In genomic region chr17:35041390-35041789, GRCh38 we compare ENCODE assay signal across 19 cellular contexts. TPM values are rescaled to one million over a fixed set of nuclear protein-coding genes. Genes with fewer than 3 reads are reported as not detected.
A peak's percentile ranks its signal among the peaks of the same experiment; 100 is the strongest.
DNase-seq lines count a peak whose midpoint lies in the region; ATAC-seq and TF ChIP-seq lines count a peak whose summit lies in the region.
"Had no signal": no experiment of that assay in that cellular context is flagged by ENCODE, and none has a peak within 500 bp of the region (broad histone marks: within the 10 kb centered on the region; RNA-seq: fewer than 3 reads in every experiment).

No MANE protein-coding gene starts in this region.

- no peak for TF ChIP-seq EP300 in sigmoid colon (IDR thresholded peaks at IDR 0.05)

- no peaks in the 10 kb centered on the region for H3K9me3 ChIP-seq in CD4-positive, CD25-positive, alpha-beta regulatory T cell (ENCODE audit: control insufficient read depth in 2 of 2, low read length in 2 of 2)
- no peaks in the 10 kb centered on the region for H3K9me3 ChIP-seq in sigmoid colon
- H3K9me3 ChIP-seq: Caco-2, MG63 had no signal

- DNase-seq in CD4-positive, CD25-positive, alpha-beta regulatory T cell: no peak
- DNase-seq in naive thymus-derived CD8-positive, alpha-beta T cell: no peak
- no peak for DNase-seq in NK-92 treated with Interleukin-12 subunit alpha and Interleukin-12 subunit beta, amount 100 ng/mL, for 24 hours (lab: John Stamatoyannopoulos, UW)
- DNase-seq in sigmoid colon: no peak
- DNase-seq: Caco-2, DMS153, EL, Karpas-422, MG63, NCI-H1092, NCI-H2081 treated with DMSO at 0.1 percent for 48 hours, NCI-H510A, NCI-H82, SHP77 had no signal

- no peaks in the 10 kb centered on the region for H3K9me3 Mint-ChIP-seq in CD4-positive, CD25-positive, alpha-beta regulatory T cell
- H3K9me3 Mint-ChIP-seq in naive thymus-derived CD8-positive, alpha-beta T cell: no peaks in the 10 kb centered on the region

- H3K27me3 ChIP-seq in CD4-positive, CD25-positive, alpha-beta regulatory T cell (ENCODE audit: control insufficient read depth, insufficient read depth, low read length): no peaks in the 10 kb centered on the region
- no peaks in the 10 kb centered on the region for H3K27me3 ChIP-seq in sigmoid colon
- H3K27me3 ChIP-seq: MG63 had no signal

- POLR2A ChIA-PET in naive thymus-derived CD8-positive, alpha-beta T cell (lab: Charles Lee): interaction anchor here (1.0 to 3.2 kb wide), 6 partner anchors 9 to 42 kb away, joined by 3 to 18 read pairs (median 5); no protein-coding TSS in a partner anchor

- H3K27ac ChIP-seq in CD4-positive, CD25-positive, alpha-beta regulatory T cell (ENCODE audit: insufficient read depth, low read length, poor library complexity, severe bottlenecking): no peak overlapping the region
- no peak overlapping the region for H3K27ac ChIP-seq in sigmoid colon
- H3K27ac ChIP-seq: C4-2B had no signal

- intact Hi-C loops in sigmoid colon (cut with DNase I): no loop called here

- TF ChIP-seq CTCF in sigmoid colon (IDR thresholded peaks at IDR 0.05): no peak

- H3K36me3 Mint-ChIP-seq in CD4-positive, CD25-positive, alpha-beta regulatory T cell: peaks cover 21% of the 10 kb centered on the region
- peaks cover 0 to 8% (median 0%) of the 10 kb centered on the region in 3 donors for H3K36me3 Mint-ChIP-seq in naive thymus-derived CD8-positive, alpha-beta T cell

- H3K4me3 ChIP-seq in CD4-positive, CD25-positive, alpha-beta regulatory T cell (ENCODE audit: low read depth, low read length): no peak overlapping the region
- no peak overlapping the region for H3K4me3 ChIP-seq in sigmoid colon
- H3K4me3 ChIP-seq: MG63 had no signal

- H3K4me1 ChIP-seq in CD4-positive, CD25-positive, alpha-beta regulatory T cell (ENCODE audit: control insufficient read depth, insufficient read depth, low read length, poor library complexity, severe bottlenecking): peaks cover 42% of the 10 kb centered on the region
- H3K4me1 ChIP-seq in sigmoid colon: no peaks in the 10 kb centered on the region
- H3K4me1 ChIP-seq: Caco-2 had no signal

- no peak overlapping the region for H3K4me3 Mint-ChIP-seq in CD4-positive, CD25-positive, alpha-beta regulatory T cell
- H3K4me3 Mint-ChIP-seq in naive thymus-derived CD8-positive, alpha-beta T cell: peak overlapping the region in 1 of 10 donors; percentile 24

- peaks cover 3% of the 10 kb centered on the region for H3K36me3 ChIP-seq in CD4-positive, CD25-positive, alpha-beta regulatory T cell (ENCODE audit: control insufficient read depth, insufficient read depth, low read length)
- H3K36me3 ChIP-seq in sigmoid colon: no peaks in the 10 kb centered on the region
- H3K36me3 ChIP-seq: MG63 had no signal

- H3K27ac Mint-ChIP-seq in CD4-positive, CD25-positive, alpha-beta regulatory T cell: peak overlapping the region in 2 of 3 donors; percentile 14 to 54
- peak overlapping the region in 7 of 10 donors; percentile 29 to 85 (median 44) for H3K27ac Mint-ChIP-seq in naive thymus-derived CD8-positive, alpha-beta T cell

- no peak for ATAC-seq in CD4-positive, CD25-positive, alpha-beta regulatory T cell (ENCODE audit: low read depth in 2 of 2)
- peak; percentile 72 for ATAC-seq in GM18511 (IDR thresholded peaks at IDR 0.05; ENCODE audit: unreplicated experiment)
- peak; percentile 58 for ATAC-seq in HG02798 (IDR thresholded peaks at IDR 0.05; ENCODE audit: poor library complexity, unreplicated experiment)
- no peak for ATAC-seq in naive thymus-derived CD8-positive, alpha-beta T cell
- ATAC-seq in HG03520 (IDR thresholded peaks at IDR 0.05; ENCODE audit: unreplicated experiment): no peak
- ATAC-seq: SK-N-SH treated with all-trans-retinoic acid at 6 μM for 48 hours had no signal

- peaks cover 46 to 82% (median 50%) of the 10 kb centered on the region in 4 donors for H3K4me1 Mint-ChIP-seq in CD4-positive, CD25-positive, alpha-beta regulatory T cell
- H3K4me1 Mint-ChIP-seq in naive thymus-derived CD8-positive, alpha-beta T cell: peaks cover 20 to 66% (median 55%) of the 10 kb centered on the region in 4 donors

- WGBS in sigmoid colon, 2 donors: 91 to 96% methylated on average over 7 of the region's 7 CpGs

- no peak for TF ChIP-seq POLR2A in sigmoid colon (IDR thresholded peaks at IDR 0.05)

- no peaks in the 10 kb centered on the region for H3K27me3 Mint-ChIP-seq in CD4-positive, CD25-positive, alpha-beta regulatory T cell
- H3K27me3 Mint-ChIP-seq in naive thymus-derived CD8-positive, alpha-beta T cell: no peaks in the 10 kb centered on the region

RNA-seq across cellular contexts. Expression of gene RFFL, which starts 22.1 kb away (rescaled TPM):
- total RNA-seq in CD4-positive, CD25-positive, alpha-beta regulatory T cell: 118 TPM
- 100 to 1,000 TPM in 1 of 4 donors, 10 to 100 TPM in 3; 69.8 to 128 (median 79.3) TPM for polyA plus RNA-seq in CD4-positive, CD25-positive, alpha-beta regulatory T cell
- 10 to 100 TPM; 69.1 to 70.1 TPM for total RNA-seq in naive thymus-derived CD8-positive, alpha-beta T cell
- polyA plus RNA-seq in naive thymus-derived CD8-positive, alpha-beta T cell: 10 to 100 TPM; 30.8 to 39.7 (median 31.9) TPM
- total RNA-seq in sigmoid colon: 10 to 100 TPM; 16.5 to 25.2 (median 21.8) TPM
- 10 to 100 TPM; 15.0 to 29.4 (median 24.1) TPM for polyA plus RNA-seq in sigmoid colon

Comparison
In these comparisons a context has a peak if more than half of its experiments do, and no peak if none do; other contexts are left out.
1. ATAC-seq: peak in GM18511 (single experiment) and HG02798 (single experiment); none in CD4-positive, CD25-positive, alpha-beta regulatory T cell (0 of 2), naive thymus-derived CD8-positive, alpha-beta T cell (0 of 2) and HG03520 (single experiment).